1 cellular context compared by ENCODE assay signal in genomic region chr6:43493230-43493629, GRCh38.
TF ChIP-seq lines count a peak whose summit lies in the region.

No MANE protein-coding gene starts in this region.

TF ChIP-seq in GM12891, 5 proteins besides CTCF, POLR2A, EP300 and RAD21 (continued from another document):
- TF ChIP-seq POU2F2 (IDR thresholded peaks at IDR 0.05; ENCODE audit: low read depth, low read length) (no peak), PAX5 (IDR thresholded peaks at IDR 0.05; ENCODE audit: insufficient read depth, low read length, severe bottlenecking) (no peak), SPI1 (IDR thresholded peaks at IDR 0.05; ENCODE audit: low read depth, low read length) (no peak), POLR2AphosphoS5 (IDR thresholded peaks at IDR 0.05; ENCODE audit: low read depth, low read length) (no peak)
